Comparison of ENCODE assay signal across 14 cellular contexts in genomic region chr20:34337982-34338756, GRCh38. TPM values are rescaled to one million over a fixed set of nuclear protein-coding genes. Genes with fewer than 3 reads are reported as not detected.
DNase-seq lines count a peak whose midpoint lies in the region; ATAC-seq and TF ChIP-seq lines count a peak whose summit lies in the region.
"Had no signal": no experiment of that assay in that cellular context is flagged by ENCODE, and none has a peak within 500 bp of the region (broad histone marks: within the 10 kb centered on the region; RNA-seq: fewer than 3 reads in every experiment).

No MANE protein-coding gene starts in this region.

- peak overlapping the region; percentile 31 for H3K4me3 Mint-ChIP-seq in stimulated activated naive CD8-positive, alpha-beta T cell treated with anti-CD3 and anti-CD28 coated beads, Interleukin-15, Interleukin-2, amounts not matched to agents 100 ng/mL and 50 ng/mL, for 24 hours
- H3K4me3 Mint-ChIP-seq in effector memory CD8-positive, alpha-beta T cell, result peak overlapping the region; percentile 66 to 83

- peak overlapping the region; percentile 65 for H2AFZ ChIP-seq in MM.1S (ENCODE audit: low read length)

- no peaks in the 10 kb centered on the region for H3K9me3 ChIP-seq in MM.1S (replicated peaks; ENCODE audit: insufficient read depth, low read length)
- H3K9me3 ChIP-seq in vagina, result no peaks in the 10 kb centered on the region
- no peaks in the 10 kb centered on the region for H3K9me3 ChIP-seq in uterus
- no peaks in the 10 kb centered on the region for H3K9me3 ChIP-seq in aorta (ENCODE audit: control insufficient read depth, low read length)
- H3K9me3 ChIP-seq: HAP-1, suprapubic skin had no signal

- H3K9me2 ChIP-seq in MM.1S (replicated peaks; ENCODE audit: insufficient read depth, low read length), result no peaks in the 10 kb centered on the region

- H3K4me1 ChIP-seq in MM.1S (ENCODE audit: low read length) (no peaks in the 10 kb centered on the region), vagina (peaks cover 7% of the 10 kb centered on the region), uterus (no peaks in the 10 kb centered on the region), aorta (ENCODE audit: control insufficient read depth in 1 of 2, insufficient read depth in 2 of 2, low read length in 2 of 2) (no peaks in the 10 kb centered on the region)
- H3K4me1 ChIP-seq: HAP-1 had no signal

- no peaks in the 10 kb centered on the region for H3K36me3 Mint-ChIP-seq in stimulated activated naive CD8-positive, alpha-beta T cell treated with anti-CD3 and anti-CD28 coated beads, Interleukin-15, Interleukin-2, amounts not matched to agents 100 ng/mL and 50 ng/mL, for 24 hours (ENCODE audit: low read depth)
- peaks cover 3% of the 10 kb centered on the region for H3K36me3 Mint-ChIP-seq in effector memory CD8-positive, alpha-beta T cell (ENCODE audit: insufficient read depth)

- H3K79me2 ChIP-seq in MM.1S (ENCODE audit: low read length), result no peaks in the 10 kb centered on the region

- H3K4me1 Mint-ChIP-seq in stimulated activated naive CD8-positive, alpha-beta T cell treated with anti-CD3 and anti-CD28 coated beads, Interleukin-15, Interleukin-2, amounts not matched to agents 100 ng/mL and 50 ng/mL, for 24 hours (ENCODE audit: low read depth), result peaks cover 8% of the 10 kb centered on the region
- peaks cover 24 to 41% of the 10 kb centered on the region in 2 donors for H3K4me1 Mint-ChIP-seq in effector memory CD8-positive, alpha-beta T cell (ENCODE audit: low read depth in 2 of 2)

- H3F3A ChIP-seq in MM.1S (ENCODE audit: insufficient read depth, low read length), result no peaks in the 10 kb centered on the region

- ATAC-seq in stimulated activated naive CD8-positive, alpha-beta T cell treated with anti-CD3 and anti-CD28 coated beads, Interleukin-15, Interleukin-2, amounts not matched to agents 100 U/mL and 50 U/mL, for 24 hours, result no peak
- ATAC-seq in effector memory CD8-positive, alpha-beta T cell (replicated peaks), result peak; percentile 87
- no peak for ATAC-seq in GM21390 (IDR thresholded peaks at IDR 0.05; ENCODE audit: unreplicated experiment)
- no peak for ATAC-seq in aorta (ENCODE audit: low FRiP score)
- ATAC-seq: left ventricle myocardium superior had no signal

- H3K4me3 ChIP-seq in MM.1S (ENCODE audit: low read length) (peak overlapping the region; percentile 55), vagina (no peak overlapping the region), uterus (no peak overlapping the region), aorta (ENCODE audit: low read length in 2 of 2) (no peak overlapping the region)
- H3K4me3 ChIP-seq: HAP-1, suprapubic skin had no signal

- peak overlapping the region; percentile 18 for H3K27ac Mint-ChIP-seq in stimulated activated naive CD8-positive, alpha-beta T cell treated with anti-CD3 and anti-CD28 coated beads, Interleukin-15, Interleukin-2, amounts not matched to agents 100 ng/mL and 50 ng/mL, for 24 hours
- H3K27ac Mint-ChIP-seq in effector memory CD8-positive, alpha-beta T cell, result peak overlapping the region; percentile 84 to 92

- H3K27ac ChIP-seq in MM.1S (ENCODE audit: low read length), result peak overlapping the region; percentile 70
- H3K27ac ChIP-seq in vagina, result no peak overlapping the region
- no peak overlapping the region for H3K27ac ChIP-seq in uterus
- H3K27ac ChIP-seq in aorta (ENCODE audit: low read depth in 1 of 2, low read length in 2 of 2), result no peak overlapping the region
- H3K27ac ChIP-seq: suprapubic skin had no signal

- no peak for DNase-seq in stimulated activated naive CD8-positive, alpha-beta T cell treated with anti-CD3 and anti-CD28 coated beads, Interleukin-15, Interleukin-2, amounts not matched to agents 100 U/mL and 50 U/mL, for 24 hours
- DNase-seq in MM.1S (peak; percentile 66), vagina (ENCODE audit: extremely low spot score in 2 of 2) (no peak), uterus (no peak), aorta (no peak)
- DNase-seq in effector memory CD8-positive, alpha-beta T cell, result peak; percentile 42 to 49 (median 47)
- DNase-seq: activated CD4-positive, alpha-beta T cell treated with anti-CD3 and anti-CD28 coated beads, Interleukin-2, amount 50 U/mL, for 4 hours; left ventricle myocardium superior; NCI-H1105; SIG-M5 had no signal

- TF ChIP-seq CTCF in MM.1S (IDR thresholded peaks at IDR 0.05; ENCODE audit: low read length) (no peak), vagina (IDR thresholded peaks at IDR 0.05) (no peak), uterus (IDR thresholded peaks at IDR 0.05) (no peak)

- intact Hi-C loops in vagina (cut with DNase I), result no loop called here
- intact Hi-C loops in uterus (cut with DNase I; ENCODE audit: low total_unique reads), result no loop called here
- intact Hi-C loops in aorta (cut with DNase I), result no loop called here

- H3K36me3 ChIP-seq in MM.1S (replicated peaks; ENCODE audit: insufficient read depth, low read length), result no peaks in the 10 kb centered on the region
- no peaks in the 10 kb centered on the region for H3K36me3 ChIP-seq in vagina
- no peaks in the 10 kb centered on the region for H3K36me3 ChIP-seq in uterus
- H3K36me3 ChIP-seq in aorta (ENCODE audit: control insufficient read depth in 1 of 2, insufficient read depth in 2 of 2, low read length in 1 of 2), result no peaks in the 10 kb centered on the region
- H3K36me3 ChIP-seq: HAP-1, suprapubic skin had no signal

- no peaks in the 10 kb centered on the region for H3K27me3 Mint-ChIP-seq in stimulated activated naive CD8-positive, alpha-beta T cell treated with anti-CD3 and anti-CD28 coated beads, Interleukin-15, Interleukin-2, amounts not matched to agents 100 ng/mL and 50 ng/mL, for 24 hours
- no peaks in the 10 kb centered on the region for H3K27me3 Mint-ChIP-seq in effector memory CD8-positive, alpha-beta T cell

- H3K9me3 Mint-ChIP-seq in stimulated activated naive CD8-positive, alpha-beta T cell treated with anti-CD3 and anti-CD28 coated beads, Interleukin-15, Interleukin-2, amounts not matched to agents 100 ng/mL and 50 ng/mL, for 24 hours, result no peaks in the 10 kb centered on the region
- H3K9me3 Mint-ChIP-seq in effector memory CD8-positive, alpha-beta T cell, result no peaks in the 10 kb centered on the region

- H4K20me1 ChIP-seq in MM.1S (ENCODE audit: insufficient read depth, low read length), result no peaks in the 10 kb centered on the region

- H3K9ac ChIP-seq in MM.1S (ENCODE audit: low read length), result peak overlapping the region; percentile 44; the same call in 1 of the 2 replicates

- peak overlapping the region; percentile 26; the same call in 1 of the 2 replicates for H3K4me2 ChIP-seq in MM.1S (ENCODE audit: low read depth, low read length)

- 87 to 90% methylated on average over 17 of the region's 17 CpGs for WGBS in aorta, 2 donors

- no peaks in the 10 kb centered on the region for H3K27me3 ChIP-seq in MM.1S (replicated peaks; ENCODE audit: insufficient read depth, low read length)
- H3K27me3 ChIP-seq in vagina, result no peaks in the 10 kb centered on the region
- H3K27me3 ChIP-seq in uterus, result no peaks in the 10 kb centered on the region
- no peaks in the 10 kb centered on the region for H3K27me3 ChIP-seq in aorta (ENCODE audit: control insufficient read depth in 1 of 2, insufficient read depth in 2 of 2, low read length in 1 of 2)
- H3K27me3 ChIP-seq: suprapubic skin had no signal

- no peak for TF ChIP-seq POLR2A in vagina (IDR thresholded peaks at IDR 0.05)
- TF ChIP-seq POLR2A in uterus (IDR thresholded peaks at IDR 0.05), result no peak

RNA-seq across cellular contexts. Expression of gene ITCH, which starts 24.9 kb away (rescaled TPM):
- total RNA-seq in vagina (30.9 TPM), uterus (10 to 100 TPM; 35.6 to 97.9 (median 65.4) TPM), aorta (10 to 100 TPM; 60.5 to 66.2 TPM)
- polyA plus RNA-seq in aorta, result 10 to 100 TPM; 11.7 to 13.1 TPM

RNA-seq across cellular contexts. Expression of gene AHCY, which starts 35.0 kb away (rescaled TPM):
- 98.2 TPM for total RNA-seq in vagina
- total RNA-seq in uterus, result 10 to 100 TPM; 53.8 to 82.7 (median 73.3) TPM
- total RNA-seq in aorta, result 10 to 100 TPM; 31.8 to 37.9 TPM
- polyA plus RNA-seq in aorta, result 10 to 100 TPM; 38.1 to 53.0 TPM

Comparison
In these comparisons a context has a peak if more than half of its experiments do, and no peak if none do; other contexts are left out.
1. DNase-seq: peak in MM.1S (single experiment) and effector memory CD8-positive, alpha-beta T cell (3 of 3); none in stimulated activated naive CD8-positive, alpha-beta T cell treated with anti-CD3 and anti-CD28 coated beads, Interleukin-15, Interleukin-2, amounts not matched to agents 100 U/mL and 50 U/mL, for 24 hours (single experiment), vagina (0 of 2), uterus (0 of 2) and aorta (0 of 2).